In genomic region chr1:195450794-195451193, GRCh38 we compare ENCODE assay signal across 30 cellular contexts.
"Had no signal": no experiment of that assay in that cellular context is flagged by ENCODE, and none has a peak within 500 bp of the region (broad histone marks: within the 10 kb centered on the region; RNA-seq: fewer than 3 reads in every experiment).

No MANE protein-coding gene starts in this region.

- H3K27me3 Mint-ChIP-seq: naive B cell; stimulated activated naive CD8-positive, alpha-beta T cell treated with anti-CD3 and anti-CD28 coated beads, Interleukin-15, Interleukin-2, amounts not matched to agents 100 ng/mL and 50 ng/mL, for 24 hours had no signal

- H3K27ac ChIP-seq: left lung, lower lobe of right lung, neural progenitor cell, pancreas, prostate gland, skin epidermis, suprapubic skin, thoracic aorta, tibial artery, upper lobe of right lung had no signal

- H3K36me3 Mint-ChIP-seq: immature natural killer cell; naive B cell; stimulated activated effector memory CD8-positive, alpha-beta T cell treated with anti-CD3 and anti-CD28 coated beads, Interleukin-12 subunit alpha, Interleukin-12 subunit beta, amount 100 ng/mL, for 72 hours had no signal

- ATAC-seq: left colon; left lung; lower lobe of right lung; natural killer cell; pancreas; right cardiac atrium; sciatic nerve; stimulated activated effector memory CD8-positive, alpha-beta T cell treated with anti-CD3 and anti-CD28 coated beads, Interleukin-12 subunit alpha, Interleukin-12 subunit beta, amount 100 ng/mL, for 72 hours; upper lobe of right lung had no signal

- H3K4me1 ChIP-seq: left lung, lower lobe of right lung, neural progenitor cell, pancreas, prostate gland, suprapubic skin, tibial artery, upper lobe of right lung had no signal

- H3K4me2 ChIP-seq: neural progenitor cell had no signal

- H3K27ac Mint-ChIP-seq: immature natural killer cell; naive B cell; natural killer cell; nephron progenitor cell; neural progenitor cell; stimulated activated effector memory CD8-positive, alpha-beta T cell treated with anti-CD3 and anti-CD28 coated beads, Interleukin-12 subunit alpha, Interleukin-12 subunit beta, amount 100 ng/mL, for 72 hours; stimulated activated naive CD8-positive, alpha-beta T cell treated with anti-CD3 and anti-CD28 coated beads, Interleukin-15, Interleukin-2, amounts not matched to agents 100 ng/mL and 50 ng/mL, for 24 hours had no signal

- H3K4me3 Mint-ChIP-seq: immature natural killer cell; naive B cell; natural killer cell; nephron progenitor cell; neural progenitor cell; stimulated activated effector memory CD8-positive, alpha-beta T cell treated with anti-CD3 and anti-CD28 coated beads, Interleukin-12 subunit alpha, Interleukin-12 subunit beta, amount 100 ng/mL, for 72 hours; stimulated activated naive CD8-positive, alpha-beta T cell treated with anti-CD3 and anti-CD28 coated beads, Interleukin-15, Interleukin-2, amounts not matched to agents 100 ng/mL and 50 ng/mL, for 24 hours had no signal

- FAIRE-seq: islet of Langerhans, kidney, pancreas, urothelium cell line had no signal

- H2AFZ ChIP-seq: neural progenitor cell had no signal

- H3K9me3 ChIP-seq: pancreas, prostate gland, thoracic aorta, tibial artery, upper lobe of right lung had no signal

- H3K4me3 ChIP-seq: left lung, lower lobe of right lung, neural progenitor cell, pancreas, prostate gland, skin epidermis, suprapubic skin, thoracic aorta, tibial artery, upper lobe of right lung had no signal

- H3K36me3 ChIP-seq: left lung, lower lobe of right lung, neural progenitor cell, pancreas, prostate gland, suprapubic skin, thoracic aorta, tibial artery, upper lobe of right lung had no signal

- H3K4me1 Mint-ChIP-seq: immature natural killer cell; naive B cell; natural killer cell; nephron progenitor cell; neural progenitor cell; stimulated activated effector memory CD8-positive, alpha-beta T cell treated with anti-CD3 and anti-CD28 coated beads, Interleukin-12 subunit alpha, Interleukin-12 subunit beta, amount 100 ng/mL, for 72 hours had no signal

- H3K27me3 ChIP-seq: left lung, neural progenitor cell, pancreas, suprapubic skin, tibial artery, upper lobe of right lung had no signal

- H3K9ac ChIP-seq: neural progenitor cell had no signal

- DNase-seq: hypothalamus; immature natural killer cell; kidney; left colon; left lung; lower lobe of right lung; mammary epithelial cell; mesenchymal stem cell; naive B cell; natural killer cell; nephron progenitor cell; pancreas; posterior cingulate gyrus; retina; right cardiac atrium; stimulated activated CD4-positive, alpha-beta T cell treated with anti-CD3 and anti-CD28 coated beads, Interleukin-4, amount 100 ng/mL, for 24 hours; stimulated activated naive CD4-positive, alpha-beta T cell; tibial artery; trophoblast cell; upper lobe of right lung had no signal
